12 cellular contexts compared by ENCODE assay signal in genomic region chr16:28414530-28414929, GRCh38. TPM values are rescaled to one million over a fixed set of nuclear protein-coding genes. Genes with fewer than 3 reads are reported as not detected.
"Had no signal": no experiment of that assay in that cellular context is flagged by ENCODE, and none has a peak within 500 bp of the region (broad histone marks: within the 10 kb centered on the region; RNA-seq: fewer than 3 reads in every experiment).

No MANE protein-coding gene starts in this region.

RNA-seq across cellular contexts. Expression of gene NPIPB6, which starts 51.2 kb away (rescaled TPM):
- total RNA-seq: kidney epithelial cell, occipital lobe, pulmonary artery endothelial cell, skeletal muscle tissue had no signal

RNA-seq across cellular contexts. Expression of gene NPIPB7, which starts 57.6 kb away (rescaled TPM):
- total RNA-seq: epithelial cell of proximal tubule, esophagus squamous epithelium, foreskin keratinocyte, heart left ventricle, kidney epithelial cell, liver, myocyte, natural killer cell, occipital lobe, pulmonary artery endothelial cell, sciatic nerve, skeletal muscle tissue had no signal
